Comparison of ENCODE assay signal across 8 cellular contexts in the genomic region with DNA sequence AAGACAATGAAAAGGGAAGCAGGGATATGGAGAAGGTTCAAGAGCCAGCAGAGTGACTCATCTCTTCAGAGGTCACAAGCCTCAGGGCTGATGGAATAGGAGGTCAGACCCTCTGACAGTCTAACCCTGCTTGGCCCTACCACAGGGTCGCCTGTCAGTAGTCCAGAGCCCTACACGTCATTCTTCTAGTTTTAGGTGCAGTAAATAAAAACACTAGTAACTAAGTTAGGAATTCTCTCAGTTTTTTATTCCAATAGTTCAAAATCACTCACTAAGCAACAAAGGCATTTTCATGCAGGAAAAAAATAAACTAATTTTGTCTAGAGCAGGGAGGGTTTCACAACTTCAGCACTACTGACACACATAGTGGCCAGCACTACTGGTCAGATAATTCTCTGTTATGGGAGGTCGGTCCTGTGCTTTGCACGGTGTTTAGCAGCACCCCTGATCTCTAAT. TPM values are rescaled to one million over a fixed set of nuclear protein-coding genes. Genes with fewer than 3 reads are reported as not detected.
DNase-seq lines count a peak whose midpoint lies in the region; ATAC-seq lines count a peak whose summit lies in the region.

No MANE protein-coding gene starts in this region.

- CTCF ChIA-PET in T-cell (lab: Charles Lee) = no interaction called here

- H3K4me1 Mint-ChIP-seq in T-cell = peaks cover 87 to 91% (median 91%) of the 10 kb centered on the region in 3 donors

- H3K4me3 Mint-ChIP-seq in T-cell = peak overlapping the region in 2 of 3 donors; percentile 29 to 63

- H3K9me3 Mint-ChIP-seq in T-cell = no peaks in the 10 kb centered on the region

- no peaks in the 10 kb centered on the region for H3K27me3 Mint-ChIP-seq in T-cell

- intact Hi-C loops in Right ventricle myocardium superior (cut with DNase I) = no loop called here
- intact Hi-C loops in sciatic nerve (cut with DNase I) = no loop called here

- DNase-seq in ELR (ENCODE audit: low read depth) = peak; percentile 16
- no peak for DNase-seq in T-cell
- no peak for DNase-seq in Right ventricle myocardium superior
- no peak for DNase-seq in sciatic nerve (ENCODE audit: low spot score)
- no peak for DNase-seq in medulla oblongata (ENCODE audit: extremely low spot score)
- no peak for DNase-seq in H4 (ENCODE audit: low spot score)
- no peak for DNase-seq in glomerular visceral epithelial cell (ENCODE audit: extremely low spot score)

- POLR2A ChIA-PET in T-cell (lab: Charles Lee) = interaction anchor here (0.6 to 0.7 kb wide), 2 partner anchors 11 to 90 kb away, joined by 4 read pairs; no protein-coding TSS in a partner anchor

- peaks cover 15% of the 10 kb centered on the region for H3K36me3 Mint-ChIP-seq in T-cell

- ATAC-seq in T-cell (replicated peaks in 1 of 4) = no peak
- ATAC-seq in Right ventricle myocardium superior (ENCODE audit: poor library complexity) = peak; percentile 68
- peak; percentile 85 for ATAC-seq in sciatic nerve
- ATAC-seq in GM18517 (IDR thresholded peaks at IDR 0.05; ENCODE audit: unreplicated experiment) = no peak

- H3K27ac Mint-ChIP-seq in T-cell = peak overlapping the region; percentile 62 to 75

RNA-seq across cellular contexts. Expression of a gene that starts 27.2 kb away (rescaled TPM):
- 10 to 100 TPM; 73.0 to 89.1 (median 84.5) TPM for total RNA-seq in T-cell
- 14.4 TPM for total RNA-seq in Right ventricle myocardium superior
- total RNA-seq in sciatic nerve = 57.5 TPM
- total RNA-seq in H4 (2014; rRNA removed; shearing (Covaris generic)) = 1.7 and 2.1 TPM in 2 replicates

Comparison
In these comparisons a context has a peak if more than half of its experiments do, and no peak if none do; other contexts are left out.
1. ATAC-seq: peak in Right ventricle myocardium superior (single experiment) and sciatic nerve (single experiment); none in T-cell (0 of 4) and GM18517 (single experiment).